ENCODE assay signal across 19 cellular contexts in genomic region chr17:9844153-9844552, GRCh38. TPM values are rescaled to one million over a fixed set of nuclear protein-coding genes. Genes with fewer than 3 reads are reported as not detected.
DNase-seq lines count a peak whose midpoint lies in the region; ATAC-seq and TF ChIP-seq lines count a peak whose summit lies in the region.
"Had no signal": no experiment of that assay in that cellular context is flagged by ENCODE, and none has a peak within 500 bp of the region (broad histone marks: within the 10 kb centered on the region; RNA-seq: fewer than 3 reads in every experiment).

No MANE protein-coding gene starts in this region.

- no peak overlapping the region for H4K91ac ChIP-seq in H9 (ENCODE audit: insufficient read length, low read depth, low read length)
- no peak overlapping the region for H4K91ac ChIP-seq in neuronal stem cell (ENCODE audit: low read depth, low read length, poor library complexity)

- DNase-seq in H9, result peak; percentile 23
- no peak for DNase-seq in chondrocyte (ENCODE audit: low spot score)
- DNase-seq in left cardiac atrium, result no peak
- DNase-seq in neuronal stem cell (ENCODE audit: low spot score), result no peak
- DNase-seq: Caco-2, H7 had no signal

- peaks cover 11% of the 10 kb centered on the region for H3K27me3 Mint-ChIP-seq in H9 (ENCODE audit: low read depth)
- no peaks in the 10 kb centered on the region for H3K27me3 Mint-ChIP-seq in chondrocyte (ENCODE audit: low read depth)

- no peaks in the 10 kb centered on the region for H3K9me3 Mint-ChIP-seq in H9
- no peaks in the 10 kb centered on the region for H3K9me3 Mint-ChIP-seq in chondrocyte (ENCODE audit: low read depth)
- H3K9me3 Mint-ChIP-seq: CD8-positive, alpha-beta T cell; GM23338 had no signal

- H3K4me1 Mint-ChIP-seq in H9 (peaks cover 5 to 7% of the 10 kb centered on the region in 2 experiments), chondrocyte (ENCODE audit: low read depth) (peaks cover 51% of the 10 kb centered on the region)
- H3K4me1 Mint-ChIP-seq: CD14-positive monocyte had no signal

- no peaks in the 10 kb centered on the region for H3K79me2 ChIP-seq in H9 (ENCODE audit: insufficient read depth, low read length)

- H3K27ac Mint-ChIP-seq in H9 (no peak overlapping the region; a peak in 1 of 7 replicates), chondrocyte (ENCODE audit: unreplicated experiment) (peak overlapping the region; percentile 60)
- H3K27ac Mint-ChIP-seq: CD14-positive monocyte; CD8-positive, alpha-beta T cell; GM23338 had no signal

- H2BK5ac ChIP-seq in H9 (ENCODE audit: insufficient read length, low read length) (no peak overlapping the region), neuronal stem cell (ENCODE audit: low read length) (no peak overlapping the region)

- H3K27me3 ChIP-seq in H9 (ENCODE audit: insufficient read depth, low read length), result no peaks in the 10 kb centered on the region
- no peaks in the 10 kb centered on the region for H3K27me3 ChIP-seq in neuronal stem cell (ENCODE audit: control insufficient read depth in 3 of 3, insufficient read depth in 3 of 3, low read depth in 1 of 3, low read length in 3 of 3)

- H3K4ac ChIP-seq in H9 (ENCODE audit: low read depth, low read length) (no peak overlapping the region), neuronal stem cell (ENCODE audit: low read length) (no peak overlapping the region)

- H4K5ac ChIP-seq in H9 (ENCODE audit: insufficient read length, low read depth, low read length), result no peak overlapping the region

- H3K4me1 ChIP-seq in H9 (ENCODE audit: insufficient read depth, low read length) (no peaks in the 10 kb centered on the region), neuronal stem cell (ENCODE audit: control insufficient read depth in 2 of 2, insufficient read depth in 1 of 2, low read depth in 1 of 2, low read length in 2 of 2) (no peaks in the 10 kb centered on the region)
- H3K4me1 ChIP-seq: Caco-2 had no signal

- no peak overlapping the region for H3K4me2 ChIP-seq in H9 (ENCODE audit: insufficient read depth, insufficient read length, low read length)
- no peak overlapping the region for H3K4me2 ChIP-seq in neuronal stem cell (ENCODE audit: insufficient read depth, low read length, poor library complexity, severe bottlenecking)
- H3K4me2 ChIP-seq: GM23338 had no signal

- H4K20me1 ChIP-seq in H9 (ENCODE audit: control insufficient read depth, insufficient read depth, insufficient read length), result no peaks in the 10 kb centered on the region

- WGBS in H9 (ENCODE audit: extremely low coverage, insufficient read length, low lambda C conversion rate), result no CpG with 5 or more reads among the region's 8 CpGs
- no CpG with 5 or more reads among the region's 8 CpGs for WGBS in neuronal stem cell (ENCODE audit: extremely low coverage in 2 of 2, insufficient read length in 2 of 2, insufficient replicate concordance in 1 of 2), 2 donors

- H2BK120ac ChIP-seq in H9 (ENCODE audit: low read depth, low read length, poor library complexity, severe bottlenecking) (no peak overlapping the region), neuronal stem cell (ENCODE audit: low read depth, low read length) (no peak overlapping the region)

- H3K23ac ChIP-seq in H9 (ENCODE audit: insufficient read length, low read depth, low read length) (no peak overlapping the region), neuronal stem cell (ENCODE audit: low read depth, low read length, poor library complexity) (no peak overlapping the region)

- H2AFZ ChIP-seq in H9 (ENCODE audit: low read length), result no peak overlapping the region
- H2AFZ ChIP-seq in neuronal stem cell (ENCODE audit: low read length), result no peak overlapping the region
- H2AFZ ChIP-seq: GM23338 had no signal

- no peak overlapping the region for H3K56ac ChIP-seq in H9 (ENCODE audit: insufficient read length, low read depth, low read length)

- no peak overlapping the region for H3K4me3 Mint-ChIP-seq in H9
- H3K4me3 Mint-ChIP-seq in chondrocyte (ENCODE audit: unreplicated experiment), result no peak overlapping the region
- H3K4me3 Mint-ChIP-seq: CD14-positive monocyte; CD8-positive, alpha-beta T cell; GM23338 had no signal

- no peaks in the 10 kb centered on the region for H3K36me3 ChIP-seq in neuronal stem cell (replicated peaks in 1 of 2; ENCODE audit: control insufficient read depth in 2 of 2, insufficient read depth in 2 of 2, low read length in 2 of 2)

- H3K4me3 ChIP-seq in neuronal stem cell (ENCODE audit: low read length in 2 of 2), result no peak overlapping the region
- H3K4me3 ChIP-seq: GM12878, GM23338, K562 had no signal

- no peak overlapping the region for H4K8ac ChIP-seq in H9 (replicated peaks; ENCODE audit: insufficient read length, low read depth, low read length)
- H4K8ac ChIP-seq in neuronal stem cell (ENCODE audit: low read depth, low read length), result no peak overlapping the region

- H3K9ac ChIP-seq in H9 (ENCODE audit: extremely low read depth, insufficient read length, low read length), result no peak overlapping the region
- H3K9ac ChIP-seq in neuronal stem cell (ENCODE audit: low read depth, low read length, poor library complexity), result no peak overlapping the region

- H3K9me3 ChIP-seq in H9 (ENCODE audit: control insufficient read depth, low read depth, low read length) (no peaks in the 10 kb centered on the region), neuronal stem cell (replicated peaks in 1 of 2; ENCODE audit: control insufficient read depth in 2 of 2, insufficient read depth in 1 of 2, low read depth in 1 of 2, low read length in 2 of 2) (no peaks in the 10 kb centered on the region)
- H3K9me3 ChIP-seq: Caco-2 had no signal

- H3K23me2 ChIP-seq in H9 (ENCODE audit: insufficient read length, low read depth, low read length, poor library complexity, severe bottlenecking), result no peaks in the 10 kb centered on the region

- H2AK5ac ChIP-seq in H9 (ENCODE audit: insufficient read length, low read length) (no peak overlapping the region), neuronal stem cell (ENCODE audit: low read depth, low read length) (no peak overlapping the region)

- H3K18ac ChIP-seq in H9 (ENCODE audit: insufficient read length, low read depth, low read length), result no peak overlapping the region
- peak overlapping the region; percentile 44 for H3K18ac ChIP-seq in neuronal stem cell (ENCODE audit: low read length)

- H3K36me3 Mint-ChIP-seq in H9 (ENCODE audit: insufficient read depth in 1 of 3, low read depth in 3 of 3) (no peaks in the 10 kb centered on the region), chondrocyte (ENCODE audit: low read depth) (peaks cover 1% of the 10 kb centered on the region)
- H3K36me3 Mint-ChIP-seq: CD14-positive monocyte; CD8-positive, alpha-beta T cell had no signal

- H3K14ac ChIP-seq in H9 (ENCODE audit: insufficient read depth, low read length) (no peak overlapping the region), neuronal stem cell (ENCODE audit: low read length) (peak overlapping the region; percentile 65)

- H2BK12ac ChIP-seq in H9 (ENCODE audit: insufficient read length, low read depth, low read length) (no peak overlapping the region), neuronal stem cell (ENCODE audit: low read length) (no peak overlapping the region)

- H3T11ph ChIP-seq in H9 (ENCODE audit: low read length), result no peak overlapping the region

- no peak overlapping the region for H2BK20ac ChIP-seq in H9 (ENCODE audit: low read depth, low read length, poor library complexity, severe bottlenecking)

- ATAC-seq in left cardiac atrium (peak; percentile 20 to 34), HG02623 (IDR thresholded peaks at IDR 0.05; ENCODE audit: unreplicated experiment) (no peak), GM21423 (IDR thresholded peaks at IDR 0.05; ENCODE audit: unreplicated experiment) (no peak), HG03045 (IDR thresholded peaks at IDR 0.05; ENCODE audit: unreplicated experiment) (no peak), HG03378 (IDR thresholded peaks at IDR 0.05; ENCODE audit: unreplicated experiment) (no peak)
- ATAC-seq: CD8-positive, alpha-beta T cell; GM12878; GM23338; K562 had no signal

- intact Hi-C loops in left cardiac atrium (cut with DNase I), result loop anchor here in 1 of 2 donors (5.0 kb wide), 1 partner anchor 43 kb away; no protein-coding TSS in a partner anchor

- H3K27ac ChIP-seq in H9 (ENCODE audit: insufficient read length, low read depth, low read length), result no peak overlapping the region
- H3K27ac ChIP-seq in neuronal stem cell (replicated peaks; ENCODE audit: low read length), result no peak overlapping the region
- H3K27ac ChIP-seq: HL-60 had no signal

- TF ChIP-seq CTCF in H9 (conservative IDR thresholded peaks at IDR 0.05) (no peak), chondrocyte (IDR thresholded peaks at IDR 0.05) (no peak)

- H2BK15ac ChIP-seq in H9 (ENCODE audit: low read depth, low read length) (no peak overlapping the region), neuronal stem cell (ENCODE audit: low read length) (no peak overlapping the region)

- H3K79me1 ChIP-seq in H9 (ENCODE audit: insufficient read depth, low read depth, low read length, poor library complexity, severe bottlenecking), result no peaks in the 10 kb centered on the region
- H3K79me1 ChIP-seq in neuronal stem cell (ENCODE audit: low read depth, low read length), result no peaks in the 10 kb centered on the region

RNA-seq across cellular contexts. Expression of gene GLP2R, which starts 18.4 kb away (rescaled TPM):
- total RNA-seq in H9 (2021), result not detected in 2 replicates
- 2.2 to 5.4 TPM (median 2.3 TPM) in 3 replicates for total RNA-seq in chondrocyte
- 1 to 10 TPM in 1 of 2 donors, under 1 TPM in 1; 0.55 to 1.4 TPM for total RNA-seq in left cardiac atrium
- polyA plus RNA-seq in neuronal stem cell (2013, experiment 1 of 2), result not detected
- not detected for polyA plus RNA-seq in neuronal stem cell (2013, experiment 2 of 2)
- total RNA-seq: A673; Caco-2; CD8-positive, alpha-beta T cell; GM12878; GM23338; H7; K562 had no signal
- polyA plus RNA-seq: CD14-positive monocyte, GM12878, GM23338, K562 had no signal

RNA-seq across cellular contexts. Expression of gene GSG1L2, which starts 22.3 kb away (rescaled TPM):
- total RNA-seq in H9 (2021) (not detected in 2 replicates), chondrocyte (not detected in 3 replicates), left cardiac atrium (not detected)
- not detected for polyA plus RNA-seq in neuronal stem cell (2013, experiment 1 of 2)
- polyA plus RNA-seq in neuronal stem cell (2013, experiment 2 of 2), result not detected
- total RNA-seq: A673; Caco-2; CD8-positive, alpha-beta T cell; Daoy; GM12878; GM23338; H7; K562 had no signal
- polyA plus RNA-seq: BJ, CD14-positive monocyte, GM12878, GM23338, K562 had no signal

RNA-seq across cellular contexts. Expression of gene DHRS7C, which starts 52.8 kb away (rescaled TPM):
- total RNA-seq in H9 (2021), result not detected in 2 replicates
- total RNA-seq in chondrocyte, result 0.62 to 1.8 TPM in 2 of 3 replicates, not detected in the other
- total RNA-seq in left cardiac atrium, result 100 to 1,000 TPM in 1 of 2 donors, 10 to 100 TPM in 1; 82.3 to 159 TPM
- polyA plus RNA-seq in neuronal stem cell (2013, experiment 1 of 2), result not detected
- polyA plus RNA-seq in neuronal stem cell (2013, experiment 2 of 2), result not detected
- total RNA-seq: A673; Caco-2; CD8-positive, alpha-beta T cell; Daoy; GM12878; GM23338; H7; K562 had no signal
- polyA plus RNA-seq: BJ, CD14-positive monocyte, GM12878, GM23338, K562 had no signal

Comparison
In these comparisons a context has a peak if more than half of its experiments do, and no peak if none do; other contexts are left out.
1. ATAC-seq: peak in left cardiac atrium (2 of 2); none in HG02623 (single experiment), GM21423 (single experiment), HG03045 (single experiment) and HG03378 (single experiment).
2. RNA of gene DHRS7C, which starts 52.8 kb away (total RNA-seq): 82.3 to 159 TPM in left cardiac atrium; 0.62 to 1.8 TPM in chondrocyte and not detected in H9; every median in the first group is over 10 times any median in the second.